In the genomic region with DNA sequence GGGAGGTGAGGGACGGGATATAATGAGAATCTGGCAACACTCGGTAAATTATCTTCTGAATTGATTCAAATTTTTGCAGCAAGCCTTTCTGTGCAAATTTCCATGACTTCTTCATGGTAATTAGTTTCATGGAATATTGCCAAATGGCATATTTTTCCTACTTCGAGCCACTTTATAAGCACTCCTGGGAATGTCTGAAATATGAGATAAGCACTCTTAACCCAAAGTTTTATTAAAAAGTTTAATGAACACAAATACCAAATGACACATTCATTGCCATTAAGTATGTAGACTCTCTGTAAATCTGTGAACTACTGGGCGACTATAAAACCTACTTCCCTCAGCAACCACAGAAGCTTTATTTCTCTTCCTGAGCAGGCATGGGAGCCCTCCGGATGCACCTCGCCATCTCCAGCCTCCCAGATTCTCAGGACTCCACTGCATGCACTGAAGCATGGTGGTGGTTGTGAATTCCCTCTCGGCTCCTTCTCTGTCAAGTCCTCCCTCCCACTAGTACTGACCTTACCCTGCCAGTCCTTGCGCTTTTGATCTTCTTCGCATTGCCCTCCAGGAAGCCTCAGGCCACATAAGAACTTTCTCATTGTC, we compare ENCODE assay signal across 19 cellular contexts.
DNase-seq lines count a peak whose midpoint lies in the region; ATAC-seq lines count a peak whose summit lies in the region.
"Had no signal": no experiment of that assay in that cellular context is flagged by ENCODE, and none has a peak within 500 bp of the region (broad histone marks: within the 10 kb centered on the region; RNA-seq: fewer than 3 reads in every experiment).

No MANE protein-coding gene starts in this region.

- no peak overlapping the region for H2BK5ac ChIP-seq in trophoblast cell (ENCODE audit: low read depth, low read length, poor library complexity)

- H3K4me1 ChIP-seq in trophoblast cell (ENCODE audit: control insufficient read depth in 1 of 2, insufficient read depth in 2 of 2, low read length in 2 of 2) = peaks cover 0 to 5% of the 10 kb centered on the region in 2 experiments
- H3K4me1 ChIP-seq: lower lobe of right lung had no signal

- peak overlapping the region; percentile 64 for H3K18ac ChIP-seq in trophoblast cell (ENCODE audit: low read length)

- H3K4me3 Mint-ChIP-seq in activated T-cell treated with anti-CD3 and anti-CD28 coated beads, Interleukin-2, amount 50 U/mL, for 4 hours = peak overlapping the region; percentile 6
- peak overlapping the region; percentile 9 for H3K4me3 Mint-ChIP-seq in activated T-helper 17 cell treated with anti-CD3 and anti-CD28 coated beads, Interleukin-2, amount 50 U/mL, for 72 hours

- H3K27ac Mint-ChIP-seq in activated T-helper 17 cell treated with anti-CD3 and anti-CD28 coated beads, Interleukin-2, amount 50 U/mL, for 72 hours = peak overlapping the region; percentile 84

- H3K14ac ChIP-seq in trophoblast cell (ENCODE audit: low read length) = peak overlapping the region; percentile 8

- H3K27me3 Mint-ChIP-seq in activated T-cell treated with anti-CD3 and anti-CD28 coated beads, Interleukin-2, amount 50 U/mL, for 4 hours (ENCODE audit: low read depth) = no peaks in the 10 kb centered on the region
- H3K27me3 Mint-ChIP-seq in activated T-helper 17 cell treated with anti-CD3 and anti-CD28 coated beads, Interleukin-2, amount 50 U/mL, for 72 hours = no peaks in the 10 kb centered on the region

- H3K79me1 ChIP-seq in trophoblast cell (ENCODE audit: low read length) = peaks cover 2% of the 10 kb centered on the region

- no peaks in the 10 kb centered on the region for H3K79me2 ChIP-seq in trophoblast cell (ENCODE audit: control insufficient read depth, insufficient read depth, low read length, poor library complexity)

- H4K12ac ChIP-seq in trophoblast cell (ENCODE audit: low read depth, low read length) = no peak overlapping the region

- H3K36me3 Mint-ChIP-seq in activated T-cell treated with anti-CD3 and anti-CD28 coated beads, Interleukin-2, amount 50 U/mL, for 4 hours (ENCODE audit: insufficient read depth) = no peaks in the 10 kb centered on the region
- no peaks in the 10 kb centered on the region for H3K36me3 Mint-ChIP-seq in activated T-helper 17 cell treated with anti-CD3 and anti-CD28 coated beads, Interleukin-2, amount 50 U/mL, for 72 hours (ENCODE audit: low read depth)

- no peaks in the 10 kb centered on the region for H3K27me3 ChIP-seq in trophoblast cell (ENCODE audit: insufficient read depth, low read length)

- no peak overlapping the region for H4K91ac ChIP-seq in trophoblast cell (ENCODE audit: low read depth, low read length)

- no peaks in the 10 kb centered on the region for H3K9me3 Mint-ChIP-seq in activated T-cell treated with anti-CD3 and anti-CD28 coated beads, Interleukin-2, amount 50 U/mL, for 4 hours
- no peaks in the 10 kb centered on the region for H3K9me3 Mint-ChIP-seq in activated T-helper 17 cell treated with anti-CD3 and anti-CD28 coated beads, Interleukin-2, amount 50 U/mL, for 72 hours

- peak overlapping the region; percentile 43 for H2BK120ac ChIP-seq in trophoblast cell (ENCODE audit: insufficient read depth, low read length, poor library complexity)

- no peak overlapping the region for H3K4me3 ChIP-seq in Jurkat, Clone E6-1 (ENCODE audit: low read length)
- no peak overlapping the region for H3K4me3 ChIP-seq in trophoblast cell (ENCODE audit: low read depth, low read length)
- H3K4me3 ChIP-seq: lower lobe of right lung, skin epidermis, thoracic aorta had no signal

- H3K27ac ChIP-seq in trophoblast cell (ENCODE audit: low read depth, low read length) = no peak overlapping the region
- H3K27ac ChIP-seq: lower lobe of right lung, thoracic aorta, WERI-Rb-1 had no signal

- DNase-seq in activated T-cell treated with anti-CD3 and anti-CD28 coated beads, Interleukin-2, amount 50 U/mL, for 4 hours = no peak
- DNase-seq in activated T-cell treated with anti-CD3 and anti-CD28 coated beads, Interleukin-2, amount 50 U/mL, for 1 hour = no peak
- DNase-seq in Jurkat, Clone E6-1 (ENCODE audit: low read depth, low spot score) = peak; percentile 56
- no peak for DNase-seq in trophoblast cell
- DNase-seq in activated CD8-positive, alpha-beta memory T cell treated with anti-CD3 and anti-CD28 coated beads for 24 hours = no peak
- DNase-seq: activated CD8-positive, alpha-beta memory T cell treated with anti-CD3 and anti-CD28 coated beads, Interleukin-2, amount 50 U/mL, for 4 hours; amygdala; cerebellar nuclear complex; GDM1; lower lobe of right lung; NCI-H2107; WERI-Rb-1 had no signal

- no peak overlapping the region for H3K4me2 ChIP-seq in trophoblast cell (ENCODE audit: low read length)

- H3K4me1 Mint-ChIP-seq in activated T-cell treated with anti-CD3 and anti-CD28 coated beads, Interleukin-2, amount 50 U/mL, for 4 hours (ENCODE audit: low read depth) = peaks cover 39% of the 10 kb centered on the region
- peaks cover 15% of the 10 kb centered on the region for H3K4me1 Mint-ChIP-seq in activated T-helper 17 cell treated with anti-CD3 and anti-CD28 coated beads, Interleukin-2, amount 50 U/mL, for 72 hours

- no peak overlapping the region for H3K4ac ChIP-seq in trophoblast cell (ENCODE audit: low read depth, low read length)

- no peak overlapping the region for H3K23ac ChIP-seq in trophoblast cell (ENCODE audit: low read length)

- peak overlapping the region; percentile 71 for H4K8ac ChIP-seq in trophoblast cell (ENCODE audit: low read depth, low read length)

- ATAC-seq in activated T-cell treated with anti-CD3 and anti-CD28 coated beads, Interleukin-2, amount 50 U/mL, for 4 hours = no peak
- no peak for ATAC-seq in activated T-helper 17 cell treated with anti-CD3 and anti-CD28 coated beads, Interleukin-2, amount 50 U/mL, for 72 hours (replicated peaks)
- ATAC-seq in GM21786 (IDR thresholded peaks at IDR 0.05; ENCODE audit: unreplicated experiment) = no peak
- ATAC-seq in activated CD4-positive, CD25-positive, alpha-beta regulatory T cell treated with anti-CD3 and anti-CD28 coated beads, Interleukin-2, amount 50 U/mL, for 24 hours = no peak
- ATAC-seq: HepG2, lower lobe of right lung, Panc1 had no signal

- H2AFZ ChIP-seq in trophoblast cell (ENCODE audit: insufficient read depth, low read length, poor library complexity) = no peak overlapping the region

- no CpG with 5 or more reads among the region's 9 CpGs for WGBS in trophoblast cell (ENCODE audit: extremely low coverage, insufficient coverage, insufficient read length)

- peaks cover 2% of the 10 kb centered on the region for H3K9me3 ChIP-seq in trophoblast cell (ENCODE audit: insufficient read depth, low read depth, low read length)
- H3K9me3 ChIP-seq: lower lobe of right lung, thoracic aorta had no signal

- H3K36me3 ChIP-seq in trophoblast cell (ENCODE audit: control insufficient read depth in 1 of 2, insufficient read depth in 2 of 2, low read length in 2 of 2) = no peaks in the 10 kb centered on the region
- H3K36me3 ChIP-seq: lower lobe of right lung, thoracic aorta, WERI-Rb-1 had no signal

- H3K9ac ChIP-seq in trophoblast cell (ENCODE audit: low read length) = no peak overlapping the region

- peak overlapping the region; percentile 92 for H2BK12ac ChIP-seq in trophoblast cell (ENCODE audit: low read length)

- peak overlapping the region; percentile 68 for H2AK5ac ChIP-seq in trophoblast cell (ENCODE audit: low read length)
